15 cellular contexts compared by ENCODE assay signal in the genomic region with DNA sequence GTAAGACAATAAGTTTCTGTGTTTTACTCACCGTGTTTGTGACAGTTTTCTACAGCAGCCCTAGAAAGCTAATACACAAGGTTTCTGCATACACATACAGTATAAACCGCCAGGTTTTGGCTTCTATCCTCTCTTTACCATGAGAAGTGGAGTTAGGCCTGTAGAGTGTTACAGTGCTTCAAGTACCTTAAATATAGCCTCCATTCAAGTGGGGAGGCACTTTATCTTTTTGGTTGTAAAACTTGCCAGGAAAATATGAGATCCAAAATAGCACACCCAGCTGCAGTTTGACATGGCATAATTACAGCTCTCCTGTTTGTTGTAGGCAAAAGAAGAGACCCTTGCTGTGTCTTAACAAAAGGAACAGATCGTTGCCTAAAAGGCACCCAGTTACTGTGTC.
"Had no signal": no experiment of that assay in that cellular context is flagged by ENCODE, and none has a peak within 500 bp of the region (broad histone marks: within the 10 kb centered on the region; RNA-seq: fewer than 3 reads in every experiment).

No MANE protein-coding gene starts in this region.

- H3K4me1 ChIP-seq: breast epithelium had no signal

- H3K36me3 Mint-ChIP-seq: immature natural killer cell had no signal

- H3K27ac ChIP-seq: breast epithelium, epithelial cell of prostate had no signal

- H3K4me3 ChIP-seq: breast epithelium, lung had no signal

- H3K4me3 Mint-ChIP-seq: activated naive CD8-positive, alpha-beta T cell treated with anti-CD3 and anti-CD28 coated beads, Interleukin-2, amount 50 U/mL, for 24 hours; activated T-helper 17 cell treated with anti-CD3 and anti-CD28 coated beads, Interleukin-2, amount 50 U/mL, for 72 hours; immature natural killer cell; mesothelial cell of epicardium had no signal

- ATAC-seq: activated CD4-positive, CD25-positive, alpha-beta regulatory T cell treated with anti-CD3 and anti-CD28 coated beads, Interleukin-2, amount 50 U/mL, for 24 hours; activated naive CD8-positive, alpha-beta T cell treated with anti-CD3 and anti-CD28 coated beads, Interleukin-2, amount 50 U/mL, for 24 hours; activated T-helper 17 cell treated with anti-CD3 and anti-CD28 coated beads, Interleukin-2, amount 50 U/mL, for 72 hours had no signal

- H3K4me1 Mint-ChIP-seq: activated naive CD8-positive, alpha-beta T cell treated with anti-CD3 and anti-CD28 coated beads, Interleukin-2, amount 50 U/mL, for 24 hours; activated T-helper 17 cell treated with anti-CD3 and anti-CD28 coated beads, Interleukin-2, amount 50 U/mL, for 72 hours; immature natural killer cell had no signal

- H3K36me3 ChIP-seq: breast epithelium had no signal

- H3K27me3 ChIP-seq: breast epithelium had no signal

- H3K9me3 Mint-ChIP-seq: activated naive CD8-positive, alpha-beta T cell treated with anti-CD3 and anti-CD28 coated beads, Interleukin-2, amount 50 U/mL, for 24 hours; activated T-helper 17 cell treated with anti-CD3 and anti-CD28 coated beads, Interleukin-2, amount 50 U/mL, for 72 hours had no signal

- H3K27me3 Mint-ChIP-seq: activated naive CD8-positive, alpha-beta T cell treated with anti-CD3 and anti-CD28 coated beads, Interleukin-2, amount 50 U/mL, for 24 hours had no signal

- DNase-seq: activated CD4-positive, alpha-beta T cell treated with anti-CD3 and anti-CD28 coated beads, Interleukin-2, amount 50 U/mL, for 4 hours; activated naive CD4-positive, alpha-beta T cell treated with Interleukin-2 at 50 U/mL for 16 hours; activated naive CD8-positive, alpha-beta T cell treated with anti-CD3 and anti-CD28 coated beads, Interleukin-2, amount 50 U/mL, for 24 hours; aorta; foreskin melanocyte; immature natural killer cell; stimulated activated CD4-positive, alpha-beta T cell treated with anti-CD3 and anti-CD28 coated beads, Interleukin-12 subunit alpha, Interleukin-12 subunit beta, amount 100 ng/mL, for 4 hours; stimulated activated CD4-positive, alpha-beta T cell treated with anti-CD3 and anti-CD28 coated beads, Interleukin-2, amount 100 ng/mL, for 24 hours; T1000 had no signal

- H3K27ac Mint-ChIP-seq: activated naive CD8-positive, alpha-beta T cell treated with anti-CD3 and anti-CD28 coated beads, Interleukin-2, amount 50 U/mL, for 24 hours; activated T-helper 17 cell treated with anti-CD3 and anti-CD28 coated beads, Interleukin-2, amount 50 U/mL, for 72 hours; immature natural killer cell; mesothelial cell of epicardium had no signal
